In genomic region chr22:44972363-44973083, GRCh38 we compare ENCODE assay signal across 13 cellular contexts. TPM values are rescaled to one million over a fixed set of nuclear protein-coding genes. Genes with fewer than 3 reads are reported as not detected.
DNase-seq lines count a peak whose midpoint lies in the region; ATAC-seq and TF ChIP-seq lines count a peak whose summit lies in the region.
"Had no signal": no experiment of that assay in that cellular context is flagged by ENCODE, and none has a peak within 500 bp of the region (broad histone marks: within the 10 kb centered on the region; RNA-seq: fewer than 3 reads in every experiment).

No MANE protein-coding gene starts in this region.

- H3K4me3 Mint-ChIP-seq in activated B cell treated with CpG ODN at 0.5 μM for 24 hours (no peak overlapping the region), glutamatergic neuron (ENCODE audit: unreplicated experiment) (no peak overlapping the region)
- H3K4me3 Mint-ChIP-seq in activated T-helper 2 cell treated with anti-CD3 and anti-CD28 coated beads, Interferon-gamma antibody, Interleukin-2, Interleukin-4, amounts not matched to agents 10 μg/mL and 5 μg/mL and 100 μg/mL, durations not matched to agents 14 hours and 24 hours and 36 hours (ENCODE audit: low read depth), result no peak overlapping the region

- ATAC-seq in right cardiac atrium, result peak; percentile 36 to 48
- ATAC-seq in activated B cell treated with CpG ODN at 0.5 μM for 24 hours (ENCODE audit: low read depth), result peak; percentile 31
- ATAC-seq: HepG2 had no signal

- 66% methylated on average over 23 of the region's 23 CpGs for WGBS in right cardiac atrium

- H3K27me3 Mint-ChIP-seq in activated B cell treated with CpG ODN at 0.5 μM for 24 hours, result peaks cover 13% of the 10 kb centered on the region
- H3K27me3 Mint-ChIP-seq in glutamatergic neuron (ENCODE audit: unreplicated experiment), result peaks cover 2% of the 10 kb centered on the region
- H3K27me3 Mint-ChIP-seq in activated T-helper 2 cell treated with anti-CD3 and anti-CD28 coated beads, Interferon-gamma antibody, Interleukin-2, Interleukin-4, amounts not matched to agents 10 μg/mL and 5 μg/mL and 100 μg/mL, durations not matched to agents 14 hours and 24 hours and 36 hours (ENCODE audit: low read depth), result no peaks in the 10 kb centered on the region

- TF ChIP-seq CTCF in activated B cell treated with CpG ODN at 0.5 μM for 24 hours (IDR thresholded peaks at IDR 0.05), result no peak
- no peak for TF ChIP-seq CTCF in glutamatergic neuron (IDR thresholded peaks at IDR 0.05; ENCODE audit: partially characterized antibody, unreplicated experiment)

- no peaks in the 10 kb centered on the region for H3K9me3 Mint-ChIP-seq in activated B cell treated with CpG ODN at 0.5 μM for 24 hours
- peaks cover 4% of the 10 kb centered on the region for H3K9me3 Mint-ChIP-seq in glutamatergic neuron (ENCODE audit: unreplicated experiment)
- no peaks in the 10 kb centered on the region for H3K9me3 Mint-ChIP-seq in activated T-helper 2 cell treated with anti-CD3 and anti-CD28 coated beads, Interferon-gamma antibody, Interleukin-2, Interleukin-4, amounts not matched to agents 10 μg/mL and 5 μg/mL and 100 μg/mL, durations not matched to agents 14 hours and 24 hours and 36 hours

- intact Hi-C loops in right cardiac atrium (cut with DNase I) (loop anchor here in 1 of 4 donors (10.0 kb wide), 1 partner anchor 122 kb away; no protein-coding TSS in a partner anchor), cardiac septum (cut with DNase I) (loop anchor here (10.0 kb wide), 1 partner anchor 292 kb away; no protein-coding TSS in a partner anchor), activated B cell treated with CpG ODN at 0.5 μM for 24 hours (cut with micrococcal nuclease) (no loop called here)
- intact Hi-C loops in activated T-helper 2 cell treated with anti-CD3 and anti-CD28 coated beads, Interferon-gamma antibody, Interleukin-2, Interleukin-4, amounts not matched to agents 10 μg/mL and 5 μg/mL and 100 μg/mL, durations not matched to agents 14 hours and 24 hours and 36 hours (cut with micrococcal nuclease), result no loop called here

- POLR2A ChIA-PET in activated B cell treated with CpG ODN at 0.5 μM for 24 hours (lab: Charles Lee), result no interaction called here

- DNase-seq in right cardiac atrium (peak in 1 of 3 donors; percentile 25), cardiac septum (ENCODE audit: low spot score) (no peak), activated B cell treated with CpG ODN at 0.5 μM for 24 hours (no peak), glutamatergic neuron (no peak), RKO (ENCODE audit: low spot score) (no peak), NCI-H1092 (lab: John Stamatoyannopoulos, UW) (no peak), SHP77 (lab: John Stamatoyannopoulos, UW) (no peak)
- DNase-seq in activated T-helper 2 cell treated with anti-CD3 and anti-CD28 coated beads, Interferon-gamma antibody, Interleukin-2, Interleukin-4, amounts not matched to agents 10 μg/mL and 5 μg/mL and 100 μg/mL, durations not matched to agents 14 hours and 24 hours and 36 hours (ENCODE audit: low spot score), result no peak
- DNase-seq: BE2C, esophagus squamous epithelium, right lobe of liver, T-helper 1 cell had no signal

- H3K27me3 ChIP-seq in right cardiac atrium (ENCODE audit: control insufficient read depth, insufficient read depth), result no peaks in the 10 kb centered on the region
- H3K27me3 ChIP-seq: BE2C, right lobe of liver had no signal

- H3K4me1 ChIP-seq in right cardiac atrium (ENCODE audit: control insufficient read depth, insufficient read depth, low read length), result no peaks in the 10 kb centered on the region
- H3K4me1 ChIP-seq: BE2C, esophagus squamous epithelium, right lobe of liver had no signal

- no peaks in the 10 kb centered on the region for H3K9me3 ChIP-seq in right cardiac atrium (ENCODE audit: control insufficient read depth, low read length)
- H3K9me3 ChIP-seq: BE2C, esophagus squamous epithelium, right lobe of liver had no signal

- no peak overlapping the region for H3K27ac Mint-ChIP-seq in activated B cell treated with CpG ODN at 0.5 μM for 24 hours
- peak overlapping the region; percentile 6 for H3K27ac Mint-ChIP-seq in glutamatergic neuron (ENCODE audit: unreplicated experiment)
- no peak overlapping the region for H3K27ac Mint-ChIP-seq in activated T-helper 2 cell treated with anti-CD3 and anti-CD28 coated beads, Interferon-gamma antibody, Interleukin-2, Interleukin-4, amounts not matched to agents 10 μg/mL and 5 μg/mL and 100 μg/mL, durations not matched to agents 14 hours and 24 hours and 36 hours

- CTCF ChIA-PET in activated B cell treated with CpG ODN at 0.5 μM for 24 hours (lab: Charles Lee), result no interaction called here

- no peaks in the 10 kb centered on the region for H3K36me3 Mint-ChIP-seq in activated B cell treated with CpG ODN at 0.5 μM for 24 hours (ENCODE audit: low read depth)
- no peaks in the 10 kb centered on the region for H3K36me3 Mint-ChIP-seq in glutamatergic neuron (ENCODE audit: unreplicated experiment)
- no peaks in the 10 kb centered on the region for H3K36me3 Mint-ChIP-seq in activated T-helper 2 cell treated with anti-CD3 and anti-CD28 coated beads, Interferon-gamma antibody, Interleukin-2, Interleukin-4, amounts not matched to agents 10 μg/mL and 5 μg/mL and 100 μg/mL, durations not matched to agents 14 hours and 24 hours and 36 hours (ENCODE audit: low read depth)

- no peaks in the 10 kb centered on the region for H3K4me1 Mint-ChIP-seq in activated B cell treated with CpG ODN at 0.5 μM for 24 hours
- H3K4me1 Mint-ChIP-seq in glutamatergic neuron (ENCODE audit: low read depth, unreplicated experiment), result peaks cover 18% of the 10 kb centered on the region
- no peaks in the 10 kb centered on the region for H3K4me1 Mint-ChIP-seq in activated T-helper 2 cell treated with anti-CD3 and anti-CD28 coated beads, Interferon-gamma antibody, Interleukin-2, Interleukin-4, amounts not matched to agents 10 μg/mL and 5 μg/mL and 100 μg/mL, durations not matched to agents 14 hours and 24 hours and 36 hours (ENCODE audit: low read depth)

- no peak overlapping the region for H3K27ac ChIP-seq in right cardiac atrium (ENCODE audit: low read length)
- H3K27ac ChIP-seq: esophagus squamous epithelium, right lobe of liver had no signal

- no peak overlapping the region for H3K4me3 ChIP-seq in right cardiac atrium (ENCODE audit: low read length)
- H3K4me3 ChIP-seq: esophagus squamous epithelium, right lobe of liver had no signal

RNA-seq across cellular contexts. Expression of gene PHF21B, which starts 37.3 kb away (rescaled TPM):
- total RNA-seq in right cardiac atrium (1 to 10 TPM in 3 of 4 donors, under 1 TPM in 1; 0.97 to 1.9 (median 1.3) TPM), cardiac septum (0.67 TPM), activated B cell treated with CpG ODN at 0.5 μM for 24 hours (not detected in 2 replicates), glutamatergic neuron (ENCODE audit: unreplicated experiment) (113 TPM)
- polyA plus RNA-seq in right cardiac atrium, result 0.50 TPM
- 0.30 and 1.2 TPM in 2 replicates for total RNA-seq in activated T-helper 2 cell treated with anti-CD3 and anti-CD28 coated beads, Interferon-gamma antibody, Interleukin-2, Interleukin-4, amounts not matched to agents 10 μg/mL and 5 μg/mL and 100 μg/mL, durations not matched to agents 14 hours and 24 hours and 36 hours
- total RNA-seq: HepG2, right lobe of liver had no signal
- polyA plus RNA-seq: HepG2 had no signal

Comparison
In these comparisons a context has a peak if more than half of its experiments do, and no peak if none do; other contexts are left out.
1. RNA of gene PHF21B, which starts 37.3 kb away (total RNA-seq): 113 TPM in glutamatergic neuron (single experiment); 0.97 to 1.9 TPM in right cardiac atrium, 0.30 to 1.2 TPM in activated T-helper 2 cell treated with anti-CD3 and anti-CD28 coated beads, Interferon-gamma antibody, Interleukin-2, Interleukin-4, amounts not matched to agents 10 μg/mL and 5 μg/mL and 100 μg/mL, durations not matched to agents 14 hours and 24 hours and 36 hours, 0.67 TPM in cardiac septum (single experiment) and not detected in activated B cell treated with CpG ODN at 0.5 μM for 24 hours; every median in the first group is over 10 times any median in the second.